In the genomic region with DNA sequence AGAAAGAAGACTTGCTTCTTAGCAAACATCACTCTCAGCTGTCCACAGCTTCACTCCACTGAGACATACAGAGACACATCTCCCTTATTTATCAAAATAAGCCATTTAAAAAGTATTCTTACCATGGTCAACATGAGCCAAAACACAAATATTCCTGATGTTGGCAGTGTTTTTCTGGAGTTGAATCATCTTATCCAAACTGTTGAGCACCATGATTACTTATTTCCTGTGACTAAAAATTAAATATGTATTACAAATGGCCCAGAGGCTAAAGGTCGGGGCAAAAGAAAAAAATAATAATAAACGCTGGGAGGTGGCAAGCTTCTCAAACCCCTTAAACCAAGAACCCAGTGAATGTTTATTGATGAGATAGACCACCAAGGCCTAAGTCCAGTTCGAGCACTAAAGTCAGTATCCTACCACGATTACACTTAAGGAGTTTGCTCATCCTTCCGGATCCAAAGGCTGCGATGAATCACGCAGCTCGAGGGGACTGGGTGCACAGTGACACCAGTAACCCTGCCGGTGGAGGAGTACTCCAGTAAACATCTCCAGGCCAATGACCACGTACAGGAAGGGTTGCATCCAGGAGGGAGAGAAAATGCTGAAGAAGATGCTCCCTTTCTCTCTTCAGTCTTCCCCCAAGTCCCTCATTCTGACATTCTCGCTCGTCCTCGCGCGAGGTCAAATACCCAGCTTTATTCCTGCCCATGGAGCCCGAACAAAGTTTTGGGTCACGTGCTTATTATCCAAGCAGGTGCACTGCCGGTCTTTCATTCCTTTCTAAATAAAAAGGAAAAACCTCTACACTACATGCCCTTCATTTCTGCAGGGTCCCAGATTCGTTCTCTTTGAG, we compare ENCODE assay signal across 8 cellular contexts. TPM values are rescaled to one million over a fixed set of nuclear protein-coding genes. Genes with fewer than 3 reads are reported as not detected.
A peak's percentile ranks its signal among the peaks of the same experiment; 100 is the strongest.
DNase-seq lines count a peak whose midpoint lies in the region; ATAC-seq, FAIRE-seq and TF ChIP-seq lines count a peak whose summit lies in the region.
"Not testable (repeated sequence)": the region's sequence is repeated elsewhere in the genome, so short reads cannot be mapped to it uniquely, and the experiment has no call there.

No MANE protein-coding gene starts in this region.

- H3K4me3 ChIP-seq in HUES48 (ENCODE audit: low read depth, low read length) (peak overlapping the region; percentile 83), neural cell (ENCODE audit: low read length) (peak overlapping the region; percentile 93), suprapubic skin (peak overlapping the region; percentile 72)

- H3F3A ChIP-seq in neural cell (ENCODE audit: insufficient read depth, low read length, poor library complexity, severe bottlenecking) = not testable (repeated sequence)

- H3K27me3 Mint-ChIP-seq in activated naive CD8-positive, alpha-beta T cell treated with anti-CD3 and anti-CD28 coated beads, Interleukin-2, amount 50 U/mL, for 24 hours; glutamatergic neuron (ENCODE audit: unreplicated experiment): not testable (repeated sequence)

- not testable (repeated sequence) for H3K9me2 ChIP-seq in neural cell (ENCODE audit: insufficient read depth, low read length)

- ATAC-seq in activated naive CD8-positive, alpha-beta T cell treated with anti-CD3 and anti-CD28 coated beads, Interleukin-2, amount 50 U/mL, for 24 hours = peak; percentile 56

- peak overlapping the region; percentile 72 for H3K4me2 ChIP-seq in neural cell (ENCODE audit: low read length)

- not testable (repeated sequence) for TF ChIP-seq CTCF in glutamatergic neuron (IDR thresholded peaks at IDR 0.05; ENCODE audit: partially characterized antibody, unreplicated experiment); neural cell (IDR thresholded peaks at IDR 0.05; ENCODE audit: poor library complexity, severe bottlenecking); suprapubic skin (IDR thresholded peaks at IDR 0.05)

- DNase-seq in GM04503 (ENCODE audit: low read depth) (peak; percentile 33), H54 (ENCODE audit: insufficient read length, low spot score) (peak; percentile 13), SIG-M5 treated with dmso at 0.1 percent for 504 hours (lab: John Stamatoyannopoulos, UW; ENCODE audit: unreplicated experiment) (peak; percentile 26)
- peak; percentile 44 for DNase-seq in activated naive CD8-positive, alpha-beta T cell treated with anti-CD3 and anti-CD28 coated beads, Interleukin-2, amount 50 U/mL, for 24 hours
- DNase-seq in glutamatergic neuron; suprapubic skin (ENCODE audit: low spot score in 2 of 2): not testable (repeated sequence)

- H3K36me3 Mint-ChIP-seq in activated naive CD8-positive, alpha-beta T cell treated with anti-CD3 and anti-CD28 coated beads, Interleukin-2, amount 50 U/mL, for 24 hours (ENCODE audit: low read depth) = peaks cover 27% of the 10 kb centered on the region
- not testable (repeated sequence) for H3K36me3 Mint-ChIP-seq in glutamatergic neuron (ENCODE audit: unreplicated experiment)

- H2AFZ ChIP-seq in neural cell (ENCODE audit: low read depth, low read length) = peak overlapping the region; percentile 73

- H3K9ac ChIP-seq in HUES48 (ENCODE audit: low read depth, low read length) (peak overlapping the region; percentile 33; the same call in 1 of the 2 replicates), neural cell (ENCODE audit: low read length) (peak overlapping the region; percentile 69)

- not testable (repeated sequence) for TF ChIP-seq RAD21 in neural cell (conservative IDR thresholded peaks at IDR 0.05)

- WGBS in suprapubic skin = 5% methylated on average over 19 of the region's 19 CpGs

- H3K9me3 ChIP-seq in HUES48 (ENCODE audit: control insufficient read depth, insufficient read depth, low read length); neural cell (ENCODE audit: low read length); suprapubic skin: not testable (repeated sequence)

- H3K4me3 Mint-ChIP-seq in activated naive CD8-positive, alpha-beta T cell treated with anti-CD3 and anti-CD28 coated beads, Interleukin-2, amount 50 U/mL, for 24 hours = peak overlapping the region; percentile 92
- H3K4me3 Mint-ChIP-seq in glutamatergic neuron (ENCODE audit: unreplicated experiment) = peak overlapping the region; percentile 96

- peaks cover 19% of the 10 kb centered on the region for H3K79me2 ChIP-seq in neural cell (replicated peaks; ENCODE audit: insufficient read depth, low read length)

- H3K4me1 ChIP-seq in HUES48 (ENCODE audit: control insufficient read depth, insufficient read depth, low read length) = peaks cover 21% of the 10 kb centered on the region
- peaks cover 17% of the 10 kb centered on the region for H3K4me1 ChIP-seq in suprapubic skin

- H3K27me3 ChIP-seq in HUES48 (ENCODE audit: control insufficient read depth, insufficient read depth, low read length); neural cell (ENCODE audit: insufficient read depth, low read depth, low read length); suprapubic skin: not testable (repeated sequence)

- peak overlapping the region; percentile 92 for H3K27ac Mint-ChIP-seq in activated naive CD8-positive, alpha-beta T cell treated with anti-CD3 and anti-CD28 coated beads, Interleukin-2, amount 50 U/mL, for 24 hours
- peak overlapping the region; percentile 84 for H3K27ac Mint-ChIP-seq in glutamatergic neuron (ENCODE audit: unreplicated experiment)

- H4K20me1 ChIP-seq in neural cell (ENCODE audit: insufficient read depth) = not testable (repeated sequence)

- H3K4me1 Mint-ChIP-seq in activated naive CD8-positive, alpha-beta T cell treated with anti-CD3 and anti-CD28 coated beads, Interleukin-2, amount 50 U/mL, for 24 hours = peaks cover 21% of the 10 kb centered on the region
- H3K4me1 Mint-ChIP-seq in glutamatergic neuron (ENCODE audit: low read depth, unreplicated experiment) = not testable (repeated sequence)

- FAIRE-seq in H54 (lab: Jason Lieb, UNC) = peak; percentile 95

- not testable (repeated sequence) for TF ChIP-seq POLR2A in H54 (IDR thresholded peaks at IDR 0.05; ENCODE audit: low read depth, low read length); suprapubic skin (IDR thresholded peaks at IDR 0.05)

- not testable (repeated sequence) for TF ChIP-seq EP300 in neural cell (conservative IDR thresholded peaks at IDR 0.05; ENCODE audit: poor library complexity, severe bottlenecking); suprapubic skin (IDR thresholded peaks at IDR 0.05)

- not testable (repeated sequence) for H3K9me3 Mint-ChIP-seq in activated naive CD8-positive, alpha-beta T cell treated with anti-CD3 and anti-CD28 coated beads, Interleukin-2, amount 50 U/mL, for 24 hours; glutamatergic neuron (ENCODE audit: unreplicated experiment)

- peak overlapping the region; percentile 83 for H3K27ac ChIP-seq in HUES48 (ENCODE audit: low read depth, low read length)
- peak overlapping the region; percentile 51 for H3K27ac ChIP-seq in neural cell (ENCODE audit: low read length)
- peak overlapping the region; percentile 73 for H3K27ac ChIP-seq in suprapubic skin

- peaks cover 38% of the 10 kb centered on the region for H3K36me3 ChIP-seq in HUES48 (ENCODE audit: control insufficient read depth, insufficient read depth, low read length)
- not testable (repeated sequence) for H3K36me3 ChIP-seq in neural cell (ENCODE audit: insufficient read depth, low read length)
- peaks cover 16% of the 10 kb centered on the region for H3K36me3 ChIP-seq in suprapubic skin

RNA-seq across cellular contexts. Expression of gene EFL1, which starts 0.7 kb away (rescaled TPM):
- total RNA-seq in glutamatergic neuron (ENCODE audit: unreplicated experiment) (17.2 TPM), suprapubic skin (10 to 100 TPM; 18.3 to 25.3 (median 22.2) TPM)
- polyA plus RNA-seq in neural cell = 16.8 and 23.7 TPM in 2 replicates
- polyA minus RNA-seq in neural cell = 27.8 and 36.5 TPM in 2 replicates

RNA-seq across cellular contexts. Expression of gene SAXO2, which starts 0.8 kb away (rescaled TPM):
- total RNA-seq in glutamatergic neuron (ENCODE audit: unreplicated experiment) (0.20 TPM), suprapubic skin (1 to 10 TPM in 1 of 4 donors, under 1 TPM in 2, not detected in 1; 0.23 to 1.7 (median 0.32) TPM)
- polyA plus RNA-seq in neural cell = 4.0 and 8.6 TPM in 2 replicates
- polyA minus RNA-seq in neural cell = 3.8 and 7.3 TPM in 2 replicates
